Comparison of ENCODE assay signal across 8 cellular contexts in genomic region chr10:110872145-110872983, GRCh38. TPM values are rescaled to one million over a fixed set of nuclear protein-coding genes. Genes with fewer than 3 reads are reported as not detected.
DNase-seq lines count a peak whose midpoint lies in the region; ATAC-seq, FAIRE-seq and TF ChIP-seq lines count a peak whose summit lies in the region.

No MANE protein-coding gene starts in this region.

- H3K9me3 ChIP-seq in HepG2 (ENCODE audit: low read length): no peaks in the 10 kb centered on the region

- peaks cover 2 to 5% of the 10 kb centered on the region in 2 experiments; a peak in 2 of 5 replicates for H3K36me3 ChIP-seq in HepG2 (replicated peaks in 1 of 2; ENCODE audit: control insufficient read depth in 1 of 2, insufficient read depth in 2 of 2, low read length in 2 of 2)

- intact Hi-C loops in HepG2 (cut with micrococcal nuclease; ENCODE audit: unreplicated experiment): loop anchor here (5.0 kb wide), 3 partner anchors 40 to 125 kb away; no protein-coding TSS in a partner anchor

- peak overlapping the region; percentile 78 for H3K9ac ChIP-seq in HepG2 (ENCODE audit: insufficient read depth, low read depth, low read length)

- in situ Hi-C loops in HepG2 (cut with HindIII; ENCODE audit: extremely low pct_ligation_motif_present, low pct_unique_long_range_greater_than_20kb): no loop called here

- H3K4me3 Mint-ChIP-seq in activated CD4-positive, alpha-beta T cell treated with anti-CD3 and anti-CD28 coated beads, Interleukin-2, amount 10 ng/mL, durations not matched to agents 7 days and 5 days: peak overlapping the region; percentile 90

- peak; percentile 17 for TF ChIP-seq RAD21 in HepG2 (CRISPR knock-in tag; IDR thresholded peaks at IDR 0.05)

- peak overlapping the region; percentile 94 for H3K27ac Mint-ChIP-seq in activated CD4-positive, alpha-beta T cell treated with anti-CD3 and anti-CD28 coated beads, Interleukin-2, amount 10 ng/mL, durations not matched to agents 7 days and 5 days

- POLR2A ChIA-PET in activated CD4-positive, alpha-beta T cell treated with anti-CD3 and anti-CD28 coated beads, Interleukin-2, amount 10 ng/mL, durations not matched to agents 7 days and 5 days (lab: Charles Lee): interaction anchor here (0.7 to 1.0 kb wide), 3 partner anchors 13 to 861 kb away, joined by 3 read pairs; no protein-coding TSS in a partner anchor
- POLR2A ChIA-PET in HepG2 (lab: Yijun Ruan, JAX): interaction anchor here (0.8 to 1.9 kb wide), 21 partner anchors 13 to 865 kb away, joined by 3 to 53 read pairs (median 4); partner anchors contain the start of genes ADD3, BBIP1 and SHOC2

- DNase-seq in NCI-H526 (lab: John Stamatoyannopoulos, UW) (peak; percentile 72 to 76), dedifferentiated amniotic fluid mesenchymal stem cell (ENCODE audit: extremely low spot score) (peak; percentile 71), HepG2 (ENCODE audit: low spot score) (peak; percentile 69)
- peak; percentile 83 for DNase-seq in activated CD4-positive, alpha-beta T cell treated with anti-CD3 and anti-CD28 coated beads, Interleukin-2, amount 10 ng/mL, durations not matched to agents 7 days and 5 days
- peak; percentile 60 to 62 for DNase-seq in stimulated activated CD4-positive, alpha-beta T cell treated with anti-CD3 and anti-CD28 coated beads, Interleukin-2, amount 100 ng/mL, for 48 hours

- ATAC-seq in GM18517 (IDR thresholded peaks at IDR 0.05; ENCODE audit: unreplicated experiment) (peak; percentile 31), HG03095 (IDR thresholded peaks at IDR 0.05; ENCODE audit: unreplicated experiment) (peak; percentile 39), HepG2 (peak; percentile 89)

- peak overlapping the region; percentile 72 to 82 (median 76) for H3K4me3 ChIP-seq in HepG2 (replicated peaks in 1 of 3; ENCODE audit: insufficient read depth in 1 of 3, low read depth in 2 of 3, low read length in 3 of 3)

- H3K9me3 Mint-ChIP-seq in activated CD4-positive, alpha-beta T cell treated with anti-CD3 and anti-CD28 coated beads, Interleukin-2, amount 10 ng/mL, durations not matched to agents 7 days and 5 days: no peaks in the 10 kb centered on the region

- H3K27ac ChIP-seq in 22Rv1 (peak overlapping the region; percentile 62), HepG2 (ENCODE audit: extremely low read length, insufficient read depth, low read length) (peak overlapping the region; percentile 92)

- peaks cover 30% of the 10 kb centered on the region for H3K79me2 ChIP-seq in HepG2 (ENCODE audit: insufficient read depth, low read length)

- no TSS peak for BruUV-seq in HepG2 (replicated peaks; lab: Mats Ljungman, UMichigan)

- WGBS in HepG2 (ENCODE audit: low lambda C conversion rate): under 1% methylated on average over 19 of the region's 70 CpGs

- H2AFZ ChIP-seq in HepG2 (ENCODE audit: low read length): no peak overlapping the region

- H4K20me1 ChIP-seq in HepG2 (ENCODE audit: insufficient read depth, low read length): peaks cover 6% of the 10 kb centered on the region; the same call in 1 of the 2 replicates

- peak overlapping the region; percentile 79 for H3K4me2 ChIP-seq in HepG2 (ENCODE audit: low read depth, low read length)

- peak; percentile 27; the same call in 1 of the 2 replicates for TF ChIP-seq CTCF in 22Rv1 (IDR thresholded peaks at IDR 0.05)
- TF ChIP-seq CTCF in HepG2 (CRISPR knock-in tag; IDR thresholded peaks at IDR 0.05): peak; percentile 21

- no peaks in the 10 kb centered on the region for H3K27me3 ChIP-seq in HepG2 (ENCODE audit: control insufficient read depth in 1 of 2, insufficient read depth in 2 of 2, low read length in 2 of 2)

- TF ChIP-seq EP300 in HepG2 (IDR thresholded peaks at IDR 0.05; ENCODE audit: low read depth in 2 of 2, low read length in 2 of 2): no peak
- no peak; the same call in 1 of the 2 replicates for TF ChIP-seq EP300 in HepG2 (CRISPR knock-in tag; IDR thresholded peaks at IDR 0.05; ENCODE audit: borderline replicate concordance)

- TF ChIP-seq POLR2A in HepG2 (IDR thresholded peaks at IDR 0.05; ENCODE audit: insufficient read depth in 1 of 2, low read depth in 2 of 2, low read length in 2 of 2): peak in 1 of 2 experiments; percentile 48; a peak in 3 of 4 replicates

- H3K27me3 Mint-ChIP-seq in activated CD4-positive, alpha-beta T cell treated with anti-CD3 and anti-CD28 coated beads, Interleukin-2, amount 10 ng/mL, durations not matched to agents 7 days and 5 days: no peaks in the 10 kb centered on the region

- peak; percentile 58 for FAIRE-seq in HepG2 (lab: Jason Lieb, UNC)

- peaks cover 8% of the 10 kb centered on the region for H3K36me3 Mint-ChIP-seq in activated CD4-positive, alpha-beta T cell treated with anti-CD3 and anti-CD28 coated beads, Interleukin-2, amount 10 ng/mL, durations not matched to agents 7 days and 5 days (ENCODE audit: low read depth)

- CTCF ChIA-PET in activated CD4-positive, alpha-beta T cell treated with anti-CD3 and anti-CD28 coated beads, Interleukin-2, amount 10 ng/mL, durations not matched to agents 7 days and 5 days (lab: Charles Lee): interaction anchor here (1.2 kb wide), 1 partner anchor 13 kb away, joined by 5 read pairs; no protein-coding TSS in a partner anchor
- CTCF ChIA-PET in HepG2 (lab: Yijun Ruan, JAX; ENCODE audit: low intra/inter-chr PET ratio, low total read pairs): no interaction called here

- peaks cover 44% of the 10 kb centered on the region for H3K4me1 ChIP-seq in HepG2 (ENCODE audit: insufficient read depth, low read length)

- peaks cover 67% of the 10 kb centered on the region for H3K4me1 Mint-ChIP-seq in activated CD4-positive, alpha-beta T cell treated with anti-CD3 and anti-CD28 coated beads, Interleukin-2, amount 10 ng/mL, durations not matched to agents 7 days and 5 days

RNA-seq across cellular contexts. Expression of gene PDCD4, which starts 0.6 kb away (rescaled TPM):
- total RNA-seq in activated CD4-positive, alpha-beta T cell treated with anti-CD3 and anti-CD28 coated beads, Interleukin-2, amount 10 ng/mL, durations not matched to agents 7 days and 5 days: 10 to 100 TPM; 63.8 to 81.0 TPM
- total RNA-seq in HepG2 (2016; rRNA removed; fragmentation: Illumina TruSeq; extraction: Trizol): 56.2 and 92.8 TPM in 2 replicates
- total RNA-seq in HepG2 (2016; cell fraction: cytosol; rRNA removed; fragmentation: Illumina TruSeq; extraction: Trizol; ENCODE audit: low read depth): 16.2 and 22.3 TPM in 2 replicates
- total RNA-seq in HepG2 (2016; cell fraction: insoluble cytoplasmic fraction; rRNA removed; fragmentation: Illumina TruSeq; extraction: Trizol): 63.2 and 84.9 TPM in 2 replicates
- 12.3 and 13.7 TPM in 2 replicates for total RNA-seq in HepG2 (2016; cell fraction: membrane; rRNA removed; fragmentation: Illumina TruSeq; extraction: Trizol)
- total RNA-seq in HepG2 (2016; cell fraction: nucleus; rRNA removed; fragmentation: Illumina TruSeq; extraction: Trizol): 30.6 and 42.1 TPM in 2 replicates
- polyA plus RNA-seq in HepG2 (2011; rRNA removed): 22.4 and 22.8 TPM in 2 replicates
- polyA plus RNA-seq in HepG2 (2011; cell fraction: cytosol; rRNA removed): 7.6 and 12.9 TPM in 2 replicates
- polyA plus RNA-seq in HepG2 (2011; cell fraction: nucleus; rRNA removed): 8.4 and 13.8 TPM in 2 replicates
- 50.1 and 77.6 TPM in 2 replicates for polyA plus RNA-seq in HepG2 (2012)
- polyA plus RNA-seq in HepG2 (2016; cell fraction: cytosol; fragmentation: Illumina TruSeq; extraction: Trizol; ENCODE audit: low read depth): 2.7 and 4.0 TPM in 2 replicates
- polyA plus RNA-seq in HepG2 (2016; cell fraction: insoluble cytoplasmic fraction; fragmentation: Illumina TruSeq; extraction: Trizol; ENCODE audit: low read depth): 112 and 113 TPM in 2 replicates
- 9.3 and 9.7 TPM in 2 replicates for polyA plus RNA-seq in HepG2 (2016; cell fraction: membrane; fragmentation: Illumina TruSeq; extraction: Trizol; ENCODE audit: low read depth)
- 58.0 and 60.5 TPM in 2 replicates for polyA plus RNA-seq in HepG2 (2016; cell fraction: nucleus; fragmentation: Illumina TruSeq; extraction: Trizol; ENCODE audit: insufficient read depth, low read depth)
- 3.8 and 12.7 TPM in 2 replicates for polyA minus RNA-seq in HepG2 (2011; rRNA and poly(A)+ RNA removed; ENCODE audit: low replicate concordance)
- 19.9 and 36.2 TPM in 2 replicates for polyA minus RNA-seq in HepG2 (2011; cell fraction: cytosol; rRNA and poly(A)+ RNA removed)
- 50.6 and 51.0 TPM in 2 replicates for polyA minus RNA-seq in HepG2 (2011; cell fraction: nucleus; rRNA and poly(A)+ RNA removed)

RNA-seq across cellular contexts. Expression of gene BBIP1, which starts 46.6 kb away (rescaled TPM):
- total RNA-seq in activated CD4-positive, alpha-beta T cell treated with anti-CD3 and anti-CD28 coated beads, Interleukin-2, amount 10 ng/mL, durations not matched to agents 7 days and 5 days: 10 to 100 TPM; 19.1 to 24.2 TPM
- total RNA-seq in HepG2 (2016; rRNA removed; fragmentation: Illumina TruSeq; extraction: Trizol): 24.1 and 28.9 TPM in 2 replicates
- total RNA-seq in HepG2 (2016; cell fraction: cytosol; rRNA removed; fragmentation: Illumina TruSeq; extraction: Trizol; ENCODE audit: low read depth): 17.3 and 20.0 TPM in 2 replicates
- 19.7 and 29.5 TPM in 2 replicates for total RNA-seq in HepG2 (2016; cell fraction: insoluble cytoplasmic fraction; rRNA removed; fragmentation: Illumina TruSeq; extraction: Trizol)
- 32.7 and 33.9 TPM in 2 replicates for total RNA-seq in HepG2 (2016; cell fraction: membrane; rRNA removed; fragmentation: Illumina TruSeq; extraction: Trizol)
- 16.5 and 17.2 TPM in 2 replicates for total RNA-seq in HepG2 (2016; cell fraction: nucleus; rRNA removed; fragmentation: Illumina TruSeq; extraction: Trizol)
- polyA plus RNA-seq in HepG2 (2011; rRNA removed): 12.2 and 18.3 TPM in 2 replicates
- polyA plus RNA-seq in HepG2 (2011; cell fraction: cytosol; rRNA removed): 5.5 and 7.5 TPM in 2 replicates
- polyA plus RNA-seq in HepG2 (2011; cell fraction: nucleus; rRNA removed): 12.1 and 13.9 TPM in 2 replicates
- polyA plus RNA-seq in HepG2 (2012): 19.6 and 27.5 TPM in 2 replicates
- polyA plus RNA-seq in HepG2 (2016; cell fraction: cytosol; fragmentation: Illumina TruSeq; extraction: Trizol; ENCODE audit: low read depth): 21.3 and 22.3 TPM in 2 replicates
- 30.5 and 34.8 TPM in 2 replicates for polyA plus RNA-seq in HepG2 (2016; cell fraction: insoluble cytoplasmic fraction; fragmentation: Illumina TruSeq; extraction: Trizol; ENCODE audit: low read depth)
- polyA plus RNA-seq in HepG2 (2016; cell fraction: membrane; fragmentation: Illumina TruSeq; extraction: Trizol; ENCODE audit: low read depth): 27.9 and 29.7 TPM in 2 replicates
- 21.6 and 32.5 TPM in 2 replicates for polyA plus RNA-seq in HepG2 (2016; cell fraction: nucleus; fragmentation: Illumina TruSeq; extraction: Trizol; ENCODE audit: insufficient read depth, low read depth)
- polyA minus RNA-seq in HepG2 (2011; rRNA and poly(A)+ RNA removed; ENCODE audit: low replicate concordance): 3.9 and 7.4 TPM in 2 replicates
- 6.7 and 7.0 TPM in 2 replicates for polyA minus RNA-seq in HepG2 (2011; cell fraction: cytosol; rRNA and poly(A)+ RNA removed)
- 30.1 and 40.0 TPM in 2 replicates for polyA minus RNA-seq in HepG2 (2011; cell fraction: nucleus; rRNA and poly(A)+ RNA removed)

RNA-seq across cellular contexts. Expression of gene SHOC2, which starts 47.0 kb away (rescaled TPM):
- total RNA-seq in activated CD4-positive, alpha-beta T cell treated with anti-CD3 and anti-CD28 coated beads, Interleukin-2, amount 10 ng/mL, durations not matched to agents 7 days and 5 days: 10 to 100 TPM; 43.0 to 47.8 TPM
- total RNA-seq in HepG2 (2016; rRNA removed; fragmentation: Illumina TruSeq; extraction: Trizol): 25.5 and 44.4 TPM in 2 replicates
- 33.4 and 34.4 TPM in 2 replicates for total RNA-seq in HepG2 (2016; cell fraction: cytosol; rRNA removed; fragmentation: Illumina TruSeq; extraction: Trizol; ENCODE audit: low read depth)
- total RNA-seq in HepG2 (2016; cell fraction: insoluble cytoplasmic fraction; rRNA removed; fragmentation: Illumina TruSeq; extraction: Trizol): 24.6 and 39.6 TPM in 2 replicates
- 39.5 and 52.4 TPM in 2 replicates for total RNA-seq in HepG2 (2016; cell fraction: membrane; rRNA removed; fragmentation: Illumina TruSeq; extraction: Trizol)
- 23.1 and 27.2 TPM in 2 replicates for total RNA-seq in HepG2 (2016; cell fraction: nucleus; rRNA removed; fragmentation: Illumina TruSeq; extraction: Trizol)
- 8.0 and 8.6 TPM in 2 replicates for polyA plus RNA-seq in HepG2 (2011; rRNA removed)
- polyA plus RNA-seq in HepG2 (2011; cell fraction: cytosol; rRNA removed): 3.7 and 6.8 TPM in 2 replicates
- 2.9 and 3.6 TPM in 2 replicates for polyA plus RNA-seq in HepG2 (2011; cell fraction: nucleus; rRNA removed)
- polyA plus RNA-seq in HepG2 (2012): 11.5 and 12.7 TPM in 2 replicates
- 2.5 and 2.6 TPM in 2 replicates for polyA plus RNA-seq in HepG2 (2016; cell fraction: cytosol; fragmentation: Illumina TruSeq; extraction: Trizol; ENCODE audit: low read depth)
- polyA plus RNA-seq in HepG2 (2016; cell fraction: insoluble cytoplasmic fraction; fragmentation: Illumina TruSeq; extraction: Trizol; ENCODE audit: low read depth): 27.0 and 31.6 TPM in 2 replicates
- polyA plus RNA-seq in HepG2 (2016; cell fraction: membrane; fragmentation: Illumina TruSeq; extraction: Trizol; ENCODE audit: low read depth): 10.5 and 11.0 TPM in 2 replicates
- 13.1 and 13.4 TPM in 2 replicates for polyA plus RNA-seq in HepG2 (2016; cell fraction: nucleus; fragmentation: Illumina TruSeq; extraction: Trizol; ENCODE audit: insufficient read depth, low read depth)
- 8.5 and 16.0 TPM in 2 replicates for polyA minus RNA-seq in HepG2 (2011; rRNA and poly(A)+ RNA removed; ENCODE audit: low replicate concordance)
- 17.3 and 24.5 TPM in 2 replicates for polyA minus RNA-seq in HepG2 (2011; cell fraction: cytosol; rRNA and poly(A)+ RNA removed)
- polyA minus RNA-seq in HepG2 (2011; cell fraction: nucleus; rRNA and poly(A)+ RNA removed): 56.1 and 58.2 TPM in 2 replicates

Comparison
In these comparisons a context has a peak if more than half of its experiments do, and no peak if none do; other contexts are left out.
1. Peak in every context shown above with its lines: DNase-seq, ATAC-seq, H3K4me3 ChIP-seq and H3K27ac ChIP-seq.
2. ATAC-seq: peak in every context shown above with its lines; median percentile 89 in HepG2; 39 in HG03095; 31 in GM18517.